Comparison of ENCODE assay signal across 18 cellular contexts in genomic region chr7:23350466-23350865, GRCh38.
"Had no signal": no experiment of that assay in that cellular context is flagged by ENCODE, and none has a peak within 500 bp of the region (broad histone marks: within the 10 kb centered on the region; RNA-seq: fewer than 3 reads in every experiment).

No MANE protein-coding gene starts in this region.

- H3K36me3 ChIP-seq: pancreas, stomach, upper lobe of right lung had no signal

- DNase-seq: activated CD4-positive, alpha-beta memory T cell treated with anti-CD3 and anti-CD28 coated beads, Interleukin-2, amount 10 ng/mL, durations not matched to agents 7 days and 5 days; activated effector memory CD4-positive, alpha-beta T cell treated with Interleukin-2 at 50 U/mL for 16 hours; activated naive CD4-positive, alpha-beta T cell treated with anti-CD3 and anti-CD28 coated beads, Interleukin-2, amount 50 U/mL, for 16 hours; activated T-cell treated with anti-CD3 and anti-CD28 coated beads, Interleukin-2, amount 50 U/mL, for 24 hours; body of pancreas; effector memory CD8-positive, alpha-beta T cell; erythroblast; left colon; midbrain; pancreas; stimulated activated CD4-positive, alpha-beta T cell treated with anti-CD3 and anti-CD28 coated beads, Interleukin-2, amount 100 ng/mL, for 24 hours; stomach; T-helper 1 cell; T1000; testis; upper lobe of right lung had no signal

- H3K27ac ChIP-seq: body of pancreas, pancreas, stomach, testis, upper lobe of right lung had no signal

- H3K27ac Mint-ChIP-seq: activated CD4-positive, alpha-beta memory T cell treated with anti-CD3 and anti-CD28 coated beads, Interleukin-2, amount 10 ng/mL, durations not matched to agents 7 days and 5 days; activated T-cell treated with anti-CD3 and anti-CD28 coated beads, Interleukin-2, amount 50 U/mL, for 24 hours; dendritic cell treated with granulocyte-macrophage colony-stimulating factor and Interleukin-4, amounts not matched to agents 40 ng/mL and 50 ng/mL, for 4 days; effector memory CD8-positive, alpha-beta T cell had no signal

- ATAC-seq: body of pancreas; effector memory CD8-positive, alpha-beta T cell; left colon; pancreas; upper lobe of right lung had no signal

- H3K4me3 Mint-ChIP-seq: activated CD4-positive, alpha-beta memory T cell treated with anti-CD3 and anti-CD28 coated beads, Interleukin-2, amount 10 ng/mL, durations not matched to agents 7 days and 5 days; activated T-cell treated with anti-CD3 and anti-CD28 coated beads, Interleukin-2, amount 50 U/mL, for 24 hours; dendritic cell treated with granulocyte-macrophage colony-stimulating factor and Interleukin-4, amounts not matched to agents 40 ng/mL and 50 ng/mL, for 4 days; effector memory CD8-positive, alpha-beta T cell had no signal

- H3K9me3 Mint-ChIP-seq: activated CD4-positive, alpha-beta memory T cell treated with anti-CD3 and anti-CD28 coated beads, Interleukin-2, amount 10 ng/mL, durations not matched to agents 7 days and 5 days; activated T-cell treated with anti-CD3 and anti-CD28 coated beads, Interleukin-2, amount 50 U/mL, for 24 hours; dendritic cell treated with granulocyte-macrophage colony-stimulating factor and Interleukin-4, amounts not matched to agents 40 ng/mL and 50 ng/mL, for 4 days had no signal

- H3K4me3 ChIP-seq: body of pancreas, lung, pancreas, stomach, testis, upper lobe of right lung had no signal

- H3K4me1 ChIP-seq: body of pancreas, pancreas, testis, upper lobe of right lung had no signal

- H3K9me3 ChIP-seq: body of pancreas, pancreas, stomach, testis, upper lobe of right lung had no signal

- H3K27me3 ChIP-seq: body of pancreas, pancreas, testis, upper lobe of right lung had no signal

- H3K27me3 Mint-ChIP-seq: dendritic cell treated with granulocyte-macrophage colony-stimulating factor and Interleukin-4, amounts not matched to agents 40 ng/mL and 50 ng/mL, for 4 days had no signal
